Comparison of ENCODE assay signal across 1 cellular context in genomic region chr3:195549001-195549400, GRCh38.
TF ChIP-seq lines count a peak whose summit lies in the region.

No MANE protein-coding gene starts in this region.

TF ChIP-seq in H1, 55 proteins besides CTCF, POLR2A, EP300 and RAD21:
- no peak for TF ChIP-seq MAFK (IDR thresholded peaks at IDR 0.05; ENCODE audit: low read depth, low read length)
- TF ChIP-seq SIN3A (conservative IDR thresholded peaks at IDR 0.05 in 1 of 2, IDR thresholded peaks at IDR 0.05 in 1 of 2; ENCODE audit: low read depth in 1 of 2, low read length in 2 of 2) = no peak
- TF ChIP-seq CEBPB (IDR thresholded peaks at IDR 0.05; ENCODE audit: low read depth, low read length) = no peak
